ENCODE assay signal across 9 cellular contexts in the genomic region with DNA sequence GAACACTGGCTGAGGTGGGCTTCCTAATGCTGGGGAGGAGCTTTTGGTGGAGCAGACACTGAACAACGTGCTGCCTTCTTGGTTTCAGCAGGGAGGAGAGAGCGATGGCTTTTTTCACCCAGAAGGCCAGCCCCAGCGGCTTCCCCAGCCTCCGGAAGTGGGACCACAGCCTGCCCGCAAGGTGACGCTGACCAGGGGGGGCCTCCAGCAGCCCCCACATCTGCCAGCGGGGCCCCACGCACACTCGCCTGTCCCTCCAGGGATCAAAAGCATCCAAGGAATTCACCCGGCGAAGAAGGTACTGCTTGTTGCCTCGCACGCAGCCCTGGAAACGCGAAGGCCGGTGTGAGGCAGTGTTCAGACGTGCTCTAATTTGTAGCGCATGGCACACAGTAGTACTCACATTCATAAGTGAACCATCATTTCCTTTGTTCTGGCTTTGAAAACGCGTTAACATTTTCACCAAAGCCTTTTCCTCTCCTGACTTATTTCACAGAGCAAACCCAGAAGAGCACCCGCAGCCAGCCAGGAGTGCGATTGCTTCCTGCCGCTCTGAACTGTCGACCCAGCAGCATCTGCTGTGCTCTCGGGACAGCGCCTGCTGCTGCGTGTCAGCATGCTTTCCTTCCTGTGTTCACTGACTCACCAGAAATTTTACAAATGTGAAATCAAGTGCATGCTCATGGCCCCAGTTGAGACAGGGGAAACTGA. TPM values are rescaled to one million over a fixed set of nuclear protein-coding genes. Genes with fewer than 3 reads are reported as not detected.
DNase-seq lines count a peak whose midpoint lies in the region; ATAC-seq, FAIRE-seq and TF ChIP-seq lines count a peak whose summit lies in the region.
"Had no signal": no experiment of that assay in that cellular context is flagged by ENCODE, and none has a peak within 500 bp of the region (broad histone marks: within the 10 kb centered on the region; RNA-seq: fewer than 3 reads in every experiment).

No MANE protein-coding gene starts in this region.

- no peak for FAIRE-seq in urothelium cell line (lab: Jason Lieb, UNC)

- TF ChIP-seq CTCF in CD14-positive monocyte (IDR thresholded peaks at IDR 0.05), result no peak
- no peak for TF ChIP-seq CTCF in WTC11 (IDR thresholded peaks at IDR 0.05)
- peak; percentile 22 for TF ChIP-seq CTCF in chondrocyte (IDR thresholded peaks at IDR 0.05)

- H3K36me3 Mint-ChIP-seq in CD14-positive monocyte, result peaks cover 59 to 67% of the 10 kb centered on the region in 2 donors
- H3K36me3 Mint-ChIP-seq in WTC11, result peaks cover 40% of the 10 kb centered on the region
- H3K36me3 Mint-ChIP-seq in chondrocyte (ENCODE audit: low read depth), result peaks cover 9% of the 10 kb centered on the region

- peak overlapping the region; percentile 71 to 90 (median 87) for H3K27ac Mint-ChIP-seq in CD14-positive monocyte
- peak overlapping the region; percentile 33; the same call in 1 of the 2 replicates for H3K27ac Mint-ChIP-seq in WTC11
- peak overlapping the region; percentile 98 for H3K27ac Mint-ChIP-seq in chondrocyte (ENCODE audit: unreplicated experiment)

- H3K27me3 Mint-ChIP-seq in CD14-positive monocyte (ENCODE audit: low read depth in 3 of 3), result peaks cover 0 to 1% (median 0%) of the 10 kb centered on the region in 3 donors
- H3K27me3 Mint-ChIP-seq in WTC11 (ENCODE audit: low read depth), result no peaks in the 10 kb centered on the region
- H3K27me3 Mint-ChIP-seq in chondrocyte (ENCODE audit: low read depth), result no peaks in the 10 kb centered on the region

- H3K4me1 Mint-ChIP-seq in CD14-positive monocyte (peaks cover 56% of the 10 kb centered on the region), WTC11 (peaks cover 30% of the 10 kb centered on the region), chondrocyte (ENCODE audit: low read depth) (peaks cover 43% of the 10 kb centered on the region)

- H3K4me3 ChIP-seq in skeletal muscle cell (ENCODE audit: low read depth, low read length), result peak overlapping the region; percentile 7
- H3K4me3 ChIP-seq: cardiac muscle cell had no signal

- no peak for DNase-seq in CD14-positive monocyte (ENCODE audit: low spot score)
- no peak for DNase-seq in WTC11 (ENCODE audit: low spot score)
- no peak for DNase-seq in chondrocyte (ENCODE audit: low spot score)
- peak; percentile 54 for DNase-seq in skeletal muscle cell (ENCODE audit: low read depth)
- DNase-seq in urothelium cell line (ENCODE audit: low spot score), result no peak
- no peak for DNase-seq in HEK293T (ENCODE audit: extremely low spot score)

- H3K4me3 Mint-ChIP-seq in CD14-positive monocyte (peak overlapping the region; percentile 56 to 76), WTC11 (no peak overlapping the region), chondrocyte (ENCODE audit: unreplicated experiment) (peak overlapping the region; percentile 63)

- CTCF ChIA-PET in WTC11 (lab: Charles Lee) (interaction anchor here (1.0 kb wide), 1 partner anchor 165 kb away, joined by 6 read pairs; no protein-coding TSS in a partner anchor), HEK293T (lab: Yijun Ruan, JAX) (interaction anchor here (0.9 kb wide), 1 partner anchor 165 kb away, joined by 4 read pairs; no protein-coding TSS in a partner anchor)

- H3K9me3 Mint-ChIP-seq in CD14-positive monocyte, result no peaks in the 10 kb centered on the region
- H3K9me3 Mint-ChIP-seq in WTC11, result no peaks in the 10 kb centered on the region
- H3K9me3 Mint-ChIP-seq in chondrocyte (ENCODE audit: low read depth), result no peaks in the 10 kb centered on the region

- POLR2A ChIA-PET in WTC11 (lab: Charles Lee), result no interaction called here
- POLR2A ChIA-PET in HEK293T (lab: Yijun Ruan, JAX), result no interaction called here

- intact Hi-C loops in CD14-positive monocyte (cut with micrococcal nuclease), result loop anchor here in 1 of 2 donors (10.0 kb wide), 1 partner anchor 839 kb away; no protein-coding TSS in a partner anchor

- ATAC-seq in HG02571 (IDR thresholded peaks at IDR 0.05; ENCODE audit: unreplicated experiment), result peak; percentile 52
- ATAC-seq in WTC11, result 0 out of 2 replicates have a peak, but pooled peaks have one; percentile 8
- ATAC-seq in HG03025 (IDR thresholded peaks at IDR 0.05; ENCODE audit: low FRiP score, unreplicated experiment), result no peak

TF ChIP-seq in WTC11, 78 proteins besides CTCF, POLR2A, EP300 and RAD21 (continues in another document):
- TF ChIP-seq, protein P1, sequence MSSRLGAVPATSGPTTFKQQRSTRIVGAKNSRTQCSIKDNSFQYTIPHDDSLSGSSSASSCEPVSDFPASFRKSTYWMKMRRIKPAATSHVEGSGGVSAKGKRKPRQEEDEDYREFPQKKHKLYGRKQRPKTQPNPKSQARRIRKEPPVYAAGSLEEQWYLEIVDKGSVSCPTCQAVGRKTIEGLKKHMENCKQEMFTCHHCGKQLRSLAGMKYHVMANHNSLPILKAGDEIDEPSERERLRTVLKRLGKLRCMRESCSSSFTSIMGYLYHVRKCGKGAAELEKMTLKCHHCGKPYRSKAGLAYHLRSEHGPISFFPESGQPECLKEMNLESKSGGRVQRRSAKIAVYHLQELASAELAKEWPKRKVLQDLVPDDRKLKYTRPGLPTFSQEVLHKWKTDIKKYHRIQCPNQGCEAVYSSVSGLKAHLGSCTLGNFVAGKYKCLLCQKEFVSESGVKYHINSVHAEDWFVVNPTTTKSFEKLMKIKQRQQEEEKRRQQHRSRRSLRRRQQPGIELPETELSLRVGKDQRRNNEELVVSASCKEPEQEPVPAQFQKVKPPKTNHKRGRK (CRISPR knock-in tag; IDR thresholded peaks at IDR 0.05; ENCODE audit: borderline replicate concordance), result no peak
- TF ChIP-seq NFE2L1 (CRISPR knock-in tag; IDR thresholded peaks at IDR 0.05) (no peak), NR1H2 (CRISPR knock-in tag; IDR thresholded peaks at IDR 0.05) (no peak), TCF7 (CRISPR knock-in tag; IDR thresholded peaks at IDR 0.05; ENCODE audit: low read depth) (no peak), SP1 (CRISPR knock-in tag; conservative IDR thresholded peaks at IDR 0.05) (no peak)
- TF ChIP-seq, protein P2, sequence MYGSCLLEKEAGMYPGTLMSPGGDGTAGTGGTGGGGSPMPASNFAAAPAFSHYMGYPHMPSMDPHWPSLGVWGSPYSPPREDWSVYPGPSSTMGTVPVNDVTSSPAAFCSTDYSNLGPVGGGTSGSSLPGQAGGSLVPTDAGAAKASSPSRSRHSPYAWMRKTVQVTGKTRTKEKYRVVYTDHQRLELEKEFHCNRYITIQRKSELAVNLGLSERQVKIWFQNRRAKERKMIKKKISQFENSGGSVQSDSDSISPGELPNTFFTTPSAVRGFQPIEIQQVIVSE (CRISPR knock-in tag; IDR thresholded peaks at IDR 0.05; ENCODE audit: borderline replicate concordance), result no peak

TF ChIP-seq in HEK293T, 16 proteins besides CTCF, POLR2A, EP300 and RAD21:
- no peak for TF ChIP-seq NFRKB (IDR thresholded peaks at IDR 0.05)
- no peak for TF ChIP-seq SP1 (IDR thresholded peaks at IDR 0.05)
- TF ChIP-seq ELF4 (IDR thresholded peaks at IDR 0.05), result no peak
- no peak for TF ChIP-seq FOXK2 (IDR thresholded peaks at IDR 0.05)
- no peak for TF ChIP-seq CTBP1 (IDR thresholded peaks at IDR 0.05; ENCODE audit: borderline replicate concordance)
- TF ChIP-seq ZNF384 (IDR thresholded peaks at IDR 0.05), result no peak
- TF ChIP-seq L3MBTL2 (conservative IDR thresholded peaks at IDR 0.05), result no peak
- TF ChIP-seq SUZ12 (IDR thresholded peaks at IDR 0.05), result no peak
- no peak for TF ChIP-seq FOXA1 (IDR thresholded peaks at IDR 0.05)
- TF ChIP-seq LEF1 (IDR thresholded peaks at IDR 0.05; ENCODE audit: borderline replicate concordance), result no peak
- TF ChIP-seq HDGF (IDR thresholded peaks at IDR 0.05; ENCODE audit: borderline replicate concordance), result no peak
- TF ChIP-seq TARDBP (IDR thresholded peaks at IDR 0.05), result no peak
- TF ChIP-seq, protein P3, sequence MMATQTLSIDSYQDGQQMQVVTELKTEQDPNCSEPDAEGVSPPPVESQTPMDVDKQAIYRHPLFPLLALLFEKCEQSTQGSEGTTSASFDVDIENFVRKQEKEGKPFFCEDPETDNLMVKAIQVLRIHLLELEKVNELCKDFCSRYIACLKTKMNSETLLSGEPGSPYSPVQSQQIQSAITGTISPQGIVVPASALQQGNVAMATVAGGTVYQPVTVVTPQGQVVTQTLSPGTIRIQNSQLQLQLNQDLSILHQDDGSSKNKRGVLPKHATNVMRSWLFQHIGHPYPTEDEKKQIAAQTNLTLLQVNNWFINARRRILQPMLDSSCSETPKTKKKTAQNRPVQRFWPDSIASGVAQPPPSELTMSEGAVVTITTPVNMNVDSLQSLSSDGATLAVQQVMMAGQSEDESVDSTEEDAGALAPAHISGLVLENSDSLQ (IDR thresholded peaks at IDR 0.05), result no peak
- no peak for TF ChIP-seq FOXM1 (IDR thresholded peaks at IDR 0.05; ENCODE audit: borderline replicate concordance)
- TF ChIP-seq BHLHE40 (IDR thresholded peaks at IDR 0.05; ENCODE audit: borderline replicate concordance), result no peak
- no peak for TF ChIP-seq ARNT (IDR thresholded peaks at IDR 0.05)
TF ChIP-seq in HEK293T: peak in this region for 0.

RNA-seq across cellular contexts. Expression of a gene that starts 48.4 kb away (rescaled TPM):
- not detected for polyA plus RNA-seq in CD14-positive monocyte
- total RNA-seq in WTC11 (2021) (0.05 to 0.37 TPM (median 0.26 TPM) in 3 replicates), chondrocyte (not detected in 3 replicates)
- total RNA-seq: cardiac muscle cell had no signal
- polyA plus RNA-seq: cardiac muscle cell had no signal

Comparison
In these comparisons a context has a peak if more than half of its experiments do, and no peak if none do; other contexts are left out.
1. H3K27ac Mint-ChIP-seq: peak in every context shown above with its lines; median percentile 98 in chondrocyte; 87 in CD14-positive monocyte; 33 in WTC11.